16 cellular contexts compared by ENCODE assay signal in genomic region chr7:32462966-32463365, GRCh38.
"Had no signal": no experiment of that assay in that cellular context is flagged by ENCODE, and none has a peak within 500 bp of the region (broad histone marks: within the 10 kb centered on the region; RNA-seq: fewer than 3 reads in every experiment).

No MANE protein-coding gene starts in this region.

- ATAC-seq: activated T-cell treated with anti-CD3 and anti-CD28 coated beads, Interleukin-2, amount 50 U/mL, for 72 hours; left lung; natural killer cell treated with Interleukin-12 subunit alpha and Interleukin-12 subunit beta and Interleukin-15 and Interleukin-18, amount 100 ng/mL, for 72 hours; psoas muscle; sciatic nerve; stimulated activated naive B cell treated with anti-CD40 and anti-IgM and Interleukin-4, amounts not matched to agents 10 μg/mL and 1 μg/mL and 100 μg/mL, for 72 hours had no signal

- H3K36me3 Mint-ChIP-seq: activated naive CD8-positive, alpha-beta T cell treated with anti-CD3 and anti-CD28 coated beads for 36 hours; memory B cell; natural killer cell treated with Interleukin-12 subunit alpha and Interleukin-12 subunit beta and Interleukin-15 and Interleukin-18, amount 100 ng/mL, for 72 hours; stimulated activated naive B cell treated with anti-CD40 and anti-IgM and Interleukin-4, amounts not matched to agents 10 μg/mL and 1 μg/mL and 100 μg/mL, for 72 hours had no signal

- H3K27ac ChIP-seq: brain microvascular endothelial cell, left lung, psoas muscle, transverse colon had no signal

- H3K9me3 ChIP-seq: left lung, psoas muscle, transverse colon had no signal

- H3K27me3 ChIP-seq: brain microvascular endothelial cell, left lung, transverse colon had no signal

- H3K4me1 ChIP-seq: left lung, psoas muscle had no signal

- H3K36me3 ChIP-seq: brain microvascular endothelial cell, left lung, transverse colon had no signal

- H3K27ac Mint-ChIP-seq: activated CD4-positive, alpha-beta memory T cell treated with anti-CD3 and anti-CD28 coated beads, Interleukin-2, amount 10 ng/mL, durations not matched to agents 7 days and 5 days; activated naive CD8-positive, alpha-beta T cell treated with anti-CD3 and anti-CD28 coated beads for 36 hours; activated T-cell treated with anti-CD3 and anti-CD28 coated beads, Interleukin-2, amount 50 U/mL, for 72 hours; memory B cell; natural killer cell treated with Interleukin-12 subunit alpha and Interleukin-12 subunit beta and Interleukin-15 and Interleukin-18, amount 100 ng/mL, for 72 hours; stimulated activated naive B cell treated with anti-CD40 and anti-IgM and Interleukin-4, amounts not matched to agents 10 μg/mL and 1 μg/mL and 100 μg/mL, for 72 hours had no signal

- H3K4me3 ChIP-seq: left lung, psoas muscle, transverse colon had no signal

- H3K9me3 Mint-ChIP-seq: activated CD4-positive, alpha-beta memory T cell treated with anti-CD3 and anti-CD28 coated beads, Interleukin-2, amount 10 ng/mL, durations not matched to agents 7 days and 5 days; activated naive CD8-positive, alpha-beta T cell treated with anti-CD3 and anti-CD28 coated beads for 36 hours; activated T-cell treated with anti-CD3 and anti-CD28 coated beads, Interleukin-2, amount 50 U/mL, for 72 hours; memory B cell; natural killer cell treated with Interleukin-12 subunit alpha and Interleukin-12 subunit beta and Interleukin-15 and Interleukin-18, amount 100 ng/mL, for 72 hours; stimulated activated naive B cell treated with anti-CD40 and anti-IgM and Interleukin-4, amounts not matched to agents 10 μg/mL and 1 μg/mL and 100 μg/mL, for 72 hours had no signal

- H3K4me3 Mint-ChIP-seq: activated CD4-positive, alpha-beta memory T cell treated with anti-CD3 and anti-CD28 coated beads, Interleukin-2, amount 10 ng/mL, durations not matched to agents 7 days and 5 days; activated naive CD8-positive, alpha-beta T cell treated with anti-CD3 and anti-CD28 coated beads for 36 hours; activated T-cell treated with anti-CD3 and anti-CD28 coated beads, Interleukin-2, amount 50 U/mL, for 72 hours; memory B cell; natural killer cell treated with Interleukin-12 subunit alpha and Interleukin-12 subunit beta and Interleukin-15 and Interleukin-18, amount 100 ng/mL, for 72 hours; stimulated activated naive B cell treated with anti-CD40 and anti-IgM and Interleukin-4, amounts not matched to agents 10 μg/mL and 1 μg/mL and 100 μg/mL, for 72 hours had no signal

- H3K27me3 Mint-ChIP-seq: activated naive CD8-positive, alpha-beta T cell treated with anti-CD3 and anti-CD28 coated beads for 36 hours had no signal

- H3K4me1 Mint-ChIP-seq: activated CD4-positive, alpha-beta memory T cell treated with anti-CD3 and anti-CD28 coated beads, Interleukin-2, amount 10 ng/mL, durations not matched to agents 7 days and 5 days; activated naive CD8-positive, alpha-beta T cell treated with anti-CD3 and anti-CD28 coated beads for 36 hours; memory B cell; stimulated activated naive B cell treated with anti-CD40 and anti-IgM and Interleukin-4, amounts not matched to agents 10 μg/mL and 1 μg/mL and 100 μg/mL, for 72 hours had no signal

- DNase-seq: activated CD4-positive, alpha-beta memory T cell treated with anti-CD3 and anti-CD28 coated beads, Interleukin-2, amount 10 ng/mL, durations not matched to agents 7 days and 5 days; activated CD8-positive, alpha-beta memory T cell treated with anti-CD3 and anti-CD28 coated beads, Interleukin-2, amount 50 U/mL, for 4 hours; activated gamma-delta T cell treated with Interleukin-2 at 50 U/mL for 16 hours; activated naive CD8-positive, alpha-beta T cell treated with anti-CD3 and anti-CD28 coated beads for 36 hours; activated T-cell treated with anti-CD3 and anti-CD28 coated beads, Interleukin-2, amount 50 U/mL, for 72 hours; brain microvascular endothelial cell; glutamatergic neuron; left lung; psoas muscle; stimulated activated CD4-positive, alpha-beta T cell treated with anti-CD3 and anti-CD28 coated beads, Interleukin-2, amount 100 ng/mL, for 24 hours; stimulated activated naive B cell treated with anti-CD40 and anti-IgM and Interleukin-4, amounts not matched to agents 10 μg/mL and 1 μg/mL and 100 μg/mL, for 72 hours; substantia nigra; transverse colon had no signal
